Comparison of ENCODE assay signal across 19 cellular contexts in the genomic region with DNA sequence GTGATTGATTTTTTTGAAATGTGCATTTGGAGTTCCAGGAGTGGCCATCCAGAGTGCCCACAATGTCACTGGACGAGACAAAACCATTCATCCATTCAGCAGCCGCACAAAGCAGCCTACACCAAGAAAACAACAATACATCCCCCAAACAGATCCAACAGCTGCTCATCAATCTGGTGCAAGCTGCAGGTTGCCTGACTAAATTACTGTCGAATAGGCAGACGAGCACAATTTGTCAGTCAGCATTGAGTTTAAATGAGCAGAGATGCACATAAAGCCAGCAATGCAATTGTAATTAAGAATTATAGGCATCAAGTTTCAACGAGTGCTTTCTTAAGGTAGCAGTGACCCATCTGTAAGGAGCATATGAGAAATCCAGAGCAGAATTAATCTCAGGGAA. TPM values are rescaled to one million over a fixed set of nuclear protein-coding genes. Genes with fewer than 3 reads are reported as not detected.
DNase-seq lines count a peak whose midpoint lies in the region; ATAC-seq and TF ChIP-seq lines count a peak whose summit lies in the region.
"Had no signal": no experiment of that assay in that cellular context is flagged by ENCODE, and none has a peak within 500 bp of the region (broad histone marks: within the 10 kb centered on the region; RNA-seq: fewer than 3 reads in every experiment).

No MANE protein-coding gene starts in this region.

- in situ Hi-C loops in G401 (cut with HindIII; ENCODE audit: low sequenced_read_pairs) = no loop called here

- no peaks in the 10 kb centered on the region for H3K9me3 Mint-ChIP-seq in endodermal cell

- H3K27ac Mint-ChIP-seq in endodermal cell = no peak overlapping the region
- H3K27ac Mint-ChIP-seq: CD4-positive, CD25-positive, alpha-beta regulatory T cell had no signal

- no peak overlapping the region for H3K9ac ChIP-seq in endodermal cell (ENCODE audit: extremely low read depth, low read length, poor library complexity, severe bottlenecking)
- H3K9ac ChIP-seq: GM23248 had no signal

- no peaks in the 10 kb centered on the region for H3K27me3 ChIP-seq in endodermal cell (ENCODE audit: control insufficient read depth, insufficient read depth, low read length, poor library complexity, severe bottlenecking)
- H3K27me3 ChIP-seq: SJSA1 had no signal

- H3K27me3 Mint-ChIP-seq in endodermal cell (ENCODE audit: insufficient read depth) = no peaks in the 10 kb centered on the region

- no peaks in the 10 kb centered on the region for H3K36me3 Mint-ChIP-seq in endodermal cell (ENCODE audit: low read depth)
- H3K36me3 Mint-ChIP-seq: CD4-positive, CD25-positive, alpha-beta regulatory T cell had no signal

- no peaks in the 10 kb centered on the region for H3K4me1 ChIP-seq in endodermal cell (ENCODE audit: control insufficient read depth, insufficient read depth, low read length)
- H3K4me1 ChIP-seq: SJSA1 had no signal

- DNase-seq in Ammon's horn (ENCODE audit: low spot score) (peak; percentile 61), G401 (ENCODE audit: low spot score) (peak; percentile 49), NCI-H524 (lab: John Stamatoyannopoulos, UW) (peak; percentile 60 to 91), endodermal cell (no peak)
- DNase-seq in effector CD8-positive, alpha-beta T cell (lab: John Stamatoyannopoulos, UW) = no peak
- no peak for DNase-seq in activated CD4-positive, CD25-positive, alpha-beta regulatory T cell treated with anti-CD3 and anti-CD28 coated beads, Interleukin-2, amount 50 U/mL, for 72 hours
- DNase-seq: ACHN; AML-193; CD4-positive, CD25-positive, alpha-beta regulatory T cell; DND-41; GDM1; GM23248; SW 1271 had no signal

- H3K27ac ChIP-seq in endodermal cell (ENCODE audit: low read depth, low read length) = no peak overlapping the region
- H3K27ac ChIP-seq: GM23248, PC-9, SJSA1 had no signal

- no peak for ATAC-seq in GM19023 (IDR thresholded peaks at IDR 0.05; ENCODE audit: unreplicated experiment)
- ATAC-seq: GM12878, HCT116 had no signal

- H3K36me3 ChIP-seq in endodermal cell (ENCODE audit: control insufficient read depth, insufficient read depth, low read length) = no peaks in the 10 kb centered on the region
- H3K36me3 ChIP-seq: SJSA1 had no signal

- peaks cover 12% of the 10 kb centered on the region for H3K4me1 Mint-ChIP-seq in endodermal cell
- H3K4me1 Mint-ChIP-seq: CD4-positive, CD25-positive, alpha-beta regulatory T cell had no signal

- H3K9me3 ChIP-seq in endodermal cell (ENCODE audit: control insufficient read depth, low read length) = no peaks in the 10 kb centered on the region
- H3K9me3 ChIP-seq: Caco-2, SJSA1 had no signal

- H3K4me3 ChIP-seq in endodermal cell (ENCODE audit: low read length) = peak overlapping the region; percentile 36
- H3K4me3 ChIP-seq: GM12878, GM23248, PC-9, SJSA1 had no signal

- TF ChIP-seq CTCF in endodermal cell (conservative IDR thresholded peaks at IDR 0.05) = no peak

- H3K4me3 Mint-ChIP-seq in endodermal cell = no peak overlapping the region
- H3K4me3 Mint-ChIP-seq: CD4-positive, CD25-positive, alpha-beta regulatory T cell had no signal

- 79 to 90% methylated on average over 3 to 5 of the region's 5 CpGs for WGBS in endodermal cell (ENCODE audit: insufficient coverage in 1 of 2, insufficient read length in 1 of 2), 2 experiments

RNA-seq across cellular contexts. Expression of a gene that starts 42.7 kb away (rescaled TPM):
- not detected in 2 replicates for total RNA-seq in G401 (2014; rRNA removed; shearing (Covaris generic))
- under 1 TPM in 1 of 2 donors, not detected in 1; 0.20 TPM for total RNA-seq in endodermal cell
- polyA plus RNA-seq in endodermal cell (2013, experiment 1 of 2) = 0.07 TPM
- polyA plus RNA-seq in endodermal cell (2013, experiment 2 of 2) = not detected
- total RNA-seq: Caco-2, GM12878, GM23248, PC-9, SJSA1 had no signal
- polyA plus RNA-seq: GM12878, GM23248 had no signal

Comparison
In these comparisons a context has a peak if more than half of its experiments do, and no peak if none do; other contexts are left out.
1. DNase-seq: peak in Ammon's horn (single experiment), G401 (single experiment) and NCI-H524 (2 of 2); none in endodermal cell (single experiment), effector CD8-positive, alpha-beta T cell (single experiment) and activated CD4-positive, CD25-positive, alpha-beta regulatory T cell treated with anti-CD3 and anti-CD28 coated beads, Interleukin-2, amount 50 U/mL, for 72 hours (single experiment).